8 cellular contexts compared by ENCODE assay signal in the genomic region with DNA sequence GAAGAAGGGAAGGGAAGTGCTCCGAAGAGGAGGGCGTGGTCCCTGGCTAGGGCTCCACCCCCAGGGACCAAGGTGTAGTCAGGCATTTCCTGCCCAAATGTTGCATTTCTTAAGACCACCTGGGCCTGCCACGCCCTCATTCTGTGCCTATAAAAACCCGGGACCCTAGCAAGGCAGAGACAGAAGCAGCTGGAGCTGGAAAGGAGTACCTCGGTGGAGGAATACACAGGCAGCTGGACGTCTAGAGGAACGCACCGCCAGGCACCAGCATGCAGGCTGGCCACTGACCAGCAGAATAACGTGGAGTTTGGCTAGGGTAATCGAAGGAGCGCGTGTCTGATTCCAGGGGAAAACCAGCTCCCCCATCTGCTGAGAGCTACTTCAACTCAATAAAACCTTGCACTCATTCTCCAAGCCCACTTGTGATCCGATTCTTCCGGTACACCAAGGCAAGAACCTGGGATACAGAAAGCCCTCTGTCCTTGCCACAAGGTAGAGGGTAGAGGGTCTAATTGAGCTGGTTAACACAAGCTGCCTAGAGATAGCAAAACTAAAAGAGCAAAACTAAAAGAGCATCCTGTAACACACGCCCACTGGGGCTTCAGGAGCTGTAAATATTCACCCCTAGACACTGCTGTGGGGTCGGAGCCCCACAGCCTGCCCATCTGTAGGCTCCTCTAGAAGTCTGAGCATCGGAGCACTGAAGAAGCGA. TPM values are rescaled to one million over a fixed set of nuclear protein-coding genes. Genes with fewer than 3 reads are reported as not detected.
DNase-seq lines count a peak whose midpoint lies in the region; ATAC-seq and TF ChIP-seq lines count a peak whose summit lies in the region.

No MANE protein-coding gene starts in this region.

- H3K4me1 ChIP-seq in heart right ventricle (peaks cover 0 to 9% (median 0%) of the 10 kb centered on the region in 9 donors), gastrocnemius medialis (peaks cover 14 to 17% of the 10 kb centered on the region in 2 donors)

- H3K27ac ChIP-seq in heart right ventricle, result no peak overlapping the region
- H3K27ac ChIP-seq in gastrocnemius medialis, result peak overlapping the region; percentile 50 to 72 (median 62)

- peak; percentile 22 for DNase-seq in activated CD4-positive, alpha-beta T cell treated with anti-CD3 and anti-CD28 coated beads for 48 hours
- DNase-seq in activated CD4-positive, alpha-beta T cell treated with anti-CD3 and anti-CD28 coated beads, Interleukin-2, amount 50 U/mL, for 1 hour, result no peak
- peak; percentile 41 to 45 for DNase-seq in activated T-cell treated with anti-CD3 and anti-CD28 coated beads, Interleukin-2, amount 50 U/mL, for 48 hours
- DNase-seq in heart right ventricle (no peak), gastrocnemius medialis (peak in 1 of 2 donors; percentile 48), NCI-H1048 (lab: John Stamatoyannopoulos, UW) (no peak), HCEC 1CT (no peak)
- no peak for DNase-seq in NK-92 treated with Interleukin-12 subunit alpha and Interleukin-12 subunit beta, amount 100 ng/mL, for 24 hours (lab: John Stamatoyannopoulos, UW)

- H3K4me3 ChIP-seq in heart right ventricle (peak overlapping the region in 7 of 10 donors; percentile 15 to 42 (median 38)), gastrocnemius medialis (peak overlapping the region; percentile 40 to 60 (median 58))

- no peaks in the 10 kb centered on the region for H3K27me3 ChIP-seq in heart right ventricle
- no peaks in the 10 kb centered on the region for H3K27me3 ChIP-seq in gastrocnemius medialis

- 54 to 62% methylated on average over 18 of the region's 18 CpGs for WGBS in heart right ventricle, 2 donors

- ATAC-seq in heart right ventricle, result peak in 6 of 8 donors; percentile 38 to 69 (median 63)
- peak; percentile 81 to 84 for ATAC-seq in gastrocnemius medialis

- intact Hi-C loops in heart right ventricle (cut with DNase I), result no loop called here
- intact Hi-C loops in gastrocnemius medialis (cut with DNase I; ENCODE audit: low total_unique reads), result no loop called here

- TF ChIP-seq CTCF in heart right ventricle (IDR thresholded peaks at IDR 0.05), result no peak
- no peak for TF ChIP-seq CTCF in gastrocnemius medialis (IDR thresholded peaks at IDR 0.05 in 4 of 5, conservative IDR thresholded peaks at IDR 0.05 in 1 of 5)

- H3K36me3 ChIP-seq in heart right ventricle (no peaks in the 10 kb centered on the region), gastrocnemius medialis (no peaks in the 10 kb centered on the region)

- H3K9me3 ChIP-seq in heart right ventricle, result no peaks in the 10 kb centered on the region
- no peaks in the 10 kb centered on the region for H3K9me3 ChIP-seq in gastrocnemius medialis

- in situ Hi-C loops in gastrocnemius medialis (cut with MboI; ENCODE audit: low sequenced_read_pairs in 4 of 4), result no loop called here

- no peak for TF ChIP-seq POLR2A in gastrocnemius medialis (IDR thresholded peaks at IDR 0.05)

RNA-seq across cellular contexts. Expression of a gene that starts 21.0 kb away (rescaled TPM):
- total RNA-seq in heart right ventricle (100 to 1,000 TPM; 345 to 918 (median 571) TPM), gastrocnemius medialis (100 to 1,000 TPM; 331 to 434 (median 371) TPM)
- polyA plus RNA-seq in heart right ventricle, result 100 to 1,000 TPM; 154 to 542 TPM

Comparison
In these comparisons a context has a peak if more than half of its experiments do, and no peak if none do; other contexts are left out.
1. DNase-seq: peak in activated CD4-positive, alpha-beta T cell treated with anti-CD3 and anti-CD28 coated beads for 48 hours (single experiment) and activated T-cell treated with anti-CD3 and anti-CD28 coated beads, Interleukin-2, amount 50 U/mL, for 48 hours (2 of 2); none in activated CD4-positive, alpha-beta T cell treated with anti-CD3 and anti-CD28 coated beads, Interleukin-2, amount 50 U/mL, for 1 hour (single experiment), heart right ventricle (0 of 2), NK-92 treated with Interleukin-12 subunit alpha and Interleukin-12 subunit beta, amount 100 ng/mL, for 24 hours (single experiment), NCI-H1048 (single experiment) and HCEC 1CT (single experiment).
2. H3K27ac ChIP-seq: peak in gastrocnemius medialis (4 of 4); none in heart right ventricle (0 of 10).